8 cellular contexts compared by ENCODE assay signal in genomic region chr3:48989796-48990635, GRCh38. TPM values are rescaled to one million over a fixed set of nuclear protein-coding genes. Genes with fewer than 3 reads are reported as not detected.
A peak's percentile ranks its signal among the peaks of the same experiment; 100 is the strongest.
DNase-seq lines count a peak whose midpoint lies in the region; ATAC-seq and TF ChIP-seq lines count a peak whose summit lies in the region.

Gene P4HTM, plus strand, starts transcription at chr3:48990241. Its CDS starts 16 bp downstream, at chr3:48990257.

- POLR2A ChIA-PET in CD4-positive, alpha-beta T cell (lab: Charles Lee): interaction anchor here (0.7 to 7.2 kb wide), 15 partner anchors 18 to 350 kb away, joined by 3 to 146 read pairs (median 5); partner anchors contain the start of genes DALRD3, IMPDH2, NDUFAF3 and QRICH1

- CTCF ChIA-PET in CD4-positive, alpha-beta T cell (lab: Charles Lee): interaction anchor here (0.7 to 6.6 kb wide), 7 partner anchors 17 to 350 kb away, joined by 3 to 100 read pairs (median 16); partner anchors contain the start of genes DALRD3, IMPDH2, NDUFAF3 and WDR6
- CTCF ChIA-PET in activated naive CD4-positive, alpha-beta T cell treated with anti-CD3 and anti-CD28 coated beads, Interleukin-2, amount 10 ng/mL, durations not matched to agents 7 days and 5 days (lab: Charles Lee): interaction anchor here (1.1 to 4.3 kb wide), 6 partner anchors 17 to 169 kb away, joined by 3 to 46 read pairs (median 28); partner anchors contain the start of genes NDUFAF3, QRICH1 and WDR6

- ATAC-seq in CD4-positive, alpha-beta T cell (ENCODE audit: poor library complexity): peak; percentile 60
- peak; percentile 62 for ATAC-seq in GM19397 (IDR thresholded peaks at IDR 0.05; ENCODE audit: unreplicated experiment)
- ATAC-seq in gastroesophageal sphincter: peak; percentile 93

- TF ChIP-seq POLR2A in gastroesophageal sphincter (IDR thresholded peaks at IDR 0.05): peak; percentile 65 to 68

- peak; percentile 45 to 82 (median 68) for DNase-seq in CD4-positive, alpha-beta T cell
- DNase-seq in SK-N-MC (ENCODE audit: low read depth, low spot score): no peak
- DNase-seq in activated naive CD4-positive, alpha-beta T cell treated with anti-CD3 and anti-CD28 coated beads, Interleukin-2, amount 10 ng/mL, durations not matched to agents 7 days and 5 days: peak; percentile 78
- peak; percentile 91 for DNase-seq in occipital lobe (lab: John Stamatoyannopoulos, UW)
- DNase-seq in superior temporal gyrus (ENCODE audit: extremely low spot score): peak; percentile 87

- peak within 1 kb of the TSS; percentile 96 for H3K4me3 Mint-ChIP-seq in CD4-positive, alpha-beta T cell
- H3K4me3 Mint-ChIP-seq in activated naive CD4-positive, alpha-beta T cell treated with anti-CD3 and anti-CD28 coated beads, Interleukin-2, amount 10 ng/mL, durations not matched to agents 7 days and 5 days: peak within 1 kb of the TSS; percentile 92

- no CpG with 5 or more reads among the region's 91 CpGs for WGBS in gastroesophageal sphincter (ENCODE audit: low coverage in 1 of 2), 2 donors

- no peaks in the 10 kb centered on the region for H3K27me3 Mint-ChIP-seq in CD4-positive, alpha-beta T cell
- no peaks in the 10 kb centered on the region for H3K27me3 Mint-ChIP-seq in activated naive CD4-positive, alpha-beta T cell treated with anti-CD3 and anti-CD28 coated beads, Interleukin-2, amount 10 ng/mL, durations not matched to agents 7 days and 5 days

- H3K27ac ChIP-seq in CD4-positive, alpha-beta T cell (ENCODE audit: low read depth, low read length): peak within 1 kb of the TSS; percentile 71
- H3K27ac ChIP-seq in HUES48 (ENCODE audit: low read depth, low read length) (peak within 1 kb of the TSS; percentile 90), SK-N-MC (no peak within 1 kb of the TSS), gastroesophageal sphincter (peak within 1 kb of the TSS; percentile 80 to 98 (median 96))

- H3K9me3 ChIP-seq in CD4-positive, alpha-beta T cell (ENCODE audit: control insufficient read depth, low read length): no peaks in the 10 kb centered on the region
- H3K9me3 ChIP-seq in HUES48 (ENCODE audit: control insufficient read depth, insufficient read depth, low read length) (no peaks in the 10 kb centered on the region), SK-N-MC (ENCODE audit: low read depth, low read length) (no peaks in the 10 kb centered on the region), gastroesophageal sphincter (no peaks in the 10 kb centered on the region)

- H3K36me3 Mint-ChIP-seq in CD4-positive, alpha-beta T cell (ENCODE audit: low read depth): peaks cover 27% of the 10 kb centered on the region
- H3K36me3 Mint-ChIP-seq in activated naive CD4-positive, alpha-beta T cell treated with anti-CD3 and anti-CD28 coated beads, Interleukin-2, amount 10 ng/mL, durations not matched to agents 7 days and 5 days: peaks cover 18% of the 10 kb centered on the region

- no peak for TF ChIP-seq EP300 in gastroesophageal sphincter (IDR thresholded peaks at IDR 0.05)

- H3K9me3 Mint-ChIP-seq in CD4-positive, alpha-beta T cell: no peaks in the 10 kb centered on the region
- H3K9me3 Mint-ChIP-seq in activated naive CD4-positive, alpha-beta T cell treated with anti-CD3 and anti-CD28 coated beads, Interleukin-2, amount 10 ng/mL, durations not matched to agents 7 days and 5 days: no peaks in the 10 kb centered on the region

- intact Hi-C loops in CD4-positive, alpha-beta T cell (cut with DNase I, micrococcal nuclease): loop anchor here (2.0 to 10.0 kb wide), 6 partner anchors 17 to 455 kb away; partner anchors contain the start of genes IMPDH2 (in 2 of the 2), C3orf62 (in 1 of the 2), QRICH1 (in 1 of the 2) and WDR6 (in 1 of the 2)

- no peaks in the 10 kb centered on the region for H3K27me3 ChIP-seq in CD4-positive, alpha-beta T cell (ENCODE audit: control insufficient read depth, insufficient read depth, low read length)
- H3K27me3 ChIP-seq in HUES48 (ENCODE audit: control insufficient read depth, insufficient read depth, low read length) (no peaks in the 10 kb centered on the region), gastroesophageal sphincter (no peaks in the 10 kb centered on the region)

- peak; percentile 39 for TF ChIP-seq CTCF in CD4-positive, alpha-beta T cell (IDR thresholded peaks at IDR 0.05)
- peak in 3 of 4 experiments; percentile 41 to 62 (median 48) for TF ChIP-seq CTCF in gastroesophageal sphincter (IDR thresholded peaks at IDR 0.05)

- H3K27ac Mint-ChIP-seq in CD4-positive, alpha-beta T cell: peak within 1 kb of the TSS; percentile 94
- peak within 1 kb of the TSS; percentile 94 for H3K27ac Mint-ChIP-seq in activated naive CD4-positive, alpha-beta T cell treated with anti-CD3 and anti-CD28 coated beads, Interleukin-2, amount 10 ng/mL, durations not matched to agents 7 days and 5 days

- peaks cover 40% of the 10 kb centered on the region for H3K4me1 Mint-ChIP-seq in CD4-positive, alpha-beta T cell (ENCODE audit: low read depth)
- peaks cover 59% of the 10 kb centered on the region for H3K4me1 Mint-ChIP-seq in activated naive CD4-positive, alpha-beta T cell treated with anti-CD3 and anti-CD28 coated beads, Interleukin-2, amount 10 ng/mL, durations not matched to agents 7 days and 5 days

- H3K4me1 ChIP-seq in HUES48 (ENCODE audit: control insufficient read depth, insufficient read depth, low read length) (peaks cover 14% of the 10 kb centered on the region), gastroesophageal sphincter (peaks cover 3 to 45% (median 15%) of the 10 kb centered on the region in 3 donors)

- H3K36me3 ChIP-seq in HUES48 (ENCODE audit: control insufficient read depth, insufficient read depth, low read length) (peaks cover 13% of the 10 kb centered on the region; the same call in 1 of the 2 replicates), SK-N-MC (ENCODE audit: insufficient read depth, low read length) (no peaks in the 10 kb centered on the region), gastroesophageal sphincter (peaks cover 0 to 33% of the 10 kb centered on the region in 2 donors)

- peak within 1 kb of the TSS; percentile 84 for H3K9ac ChIP-seq in HUES48 (ENCODE audit: low read depth, low read length)
- no peak within 1 kb of the TSS for H3K9ac ChIP-seq in SK-N-MC (ENCODE audit: insufficient read length)

- H3K4me3 ChIP-seq in HUES48 (ENCODE audit: low read depth, low read length): peak within 1 kb of the TSS; percentile 91
- peak within 1 kb of the TSS; percentile 30; the same call in 1 of the 2 replicates for H3K4me3 ChIP-seq in SK-N-MC
- peak within 1 kb of the TSS; percentile 72 to 92 for H3K4me3 ChIP-seq in gastroesophageal sphincter

RNA-seq across cellular contexts. Expression of gene P4HTM, which starts in this region (rescaled TPM):
- total RNA-seq in CD4-positive, alpha-beta T cell: 10 to 100 TPM; 45.9 to 47.0 TPM
- total RNA-seq in gastroesophageal sphincter: 10 to 100 TPM; 29.1 to 38.9 (median 35.2) TPM
- total RNA-seq in occipital lobe: 53.0 TPM

Comparison
In these comparisons a context has a peak if more than half of its experiments do, and no peak if none do; other contexts are left out.
1. H3K4me3 ChIP-seq: peak in every context shown above with its lines; median percentile 91 in HUES48; 82 in gastroesophageal sphincter; 30 in SK-N-MC.